ENCODE assay signal across 1 cellular context in the genomic region with DNA sequence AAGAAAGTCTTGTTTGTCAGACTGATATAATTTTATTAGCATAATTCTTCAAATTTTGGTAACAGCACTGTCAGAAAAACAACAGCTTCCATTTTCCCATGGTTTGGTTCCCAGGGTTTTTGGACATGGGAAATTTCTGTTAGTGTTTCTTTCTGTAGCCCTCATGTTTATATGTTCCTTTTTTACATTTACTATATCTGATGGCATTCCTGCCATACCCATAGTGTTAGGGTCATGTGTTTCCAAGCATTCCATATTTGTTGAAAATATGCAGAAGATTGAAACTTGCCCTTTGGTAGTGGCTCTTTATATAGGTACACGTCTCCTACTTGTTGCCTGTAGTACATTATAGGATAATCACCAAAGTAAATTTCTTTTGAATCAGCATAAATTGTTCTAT.
TF ChIP-seq lines count a peak whose summit lies in the region.

No MANE protein-coding gene starts in this region.

TF ChIP-seq in HepG2, 621 proteins besides CTCF, POLR2A, EP300 and RAD21 (continued from another document):
- TF ChIP-seq, protein P1, sequence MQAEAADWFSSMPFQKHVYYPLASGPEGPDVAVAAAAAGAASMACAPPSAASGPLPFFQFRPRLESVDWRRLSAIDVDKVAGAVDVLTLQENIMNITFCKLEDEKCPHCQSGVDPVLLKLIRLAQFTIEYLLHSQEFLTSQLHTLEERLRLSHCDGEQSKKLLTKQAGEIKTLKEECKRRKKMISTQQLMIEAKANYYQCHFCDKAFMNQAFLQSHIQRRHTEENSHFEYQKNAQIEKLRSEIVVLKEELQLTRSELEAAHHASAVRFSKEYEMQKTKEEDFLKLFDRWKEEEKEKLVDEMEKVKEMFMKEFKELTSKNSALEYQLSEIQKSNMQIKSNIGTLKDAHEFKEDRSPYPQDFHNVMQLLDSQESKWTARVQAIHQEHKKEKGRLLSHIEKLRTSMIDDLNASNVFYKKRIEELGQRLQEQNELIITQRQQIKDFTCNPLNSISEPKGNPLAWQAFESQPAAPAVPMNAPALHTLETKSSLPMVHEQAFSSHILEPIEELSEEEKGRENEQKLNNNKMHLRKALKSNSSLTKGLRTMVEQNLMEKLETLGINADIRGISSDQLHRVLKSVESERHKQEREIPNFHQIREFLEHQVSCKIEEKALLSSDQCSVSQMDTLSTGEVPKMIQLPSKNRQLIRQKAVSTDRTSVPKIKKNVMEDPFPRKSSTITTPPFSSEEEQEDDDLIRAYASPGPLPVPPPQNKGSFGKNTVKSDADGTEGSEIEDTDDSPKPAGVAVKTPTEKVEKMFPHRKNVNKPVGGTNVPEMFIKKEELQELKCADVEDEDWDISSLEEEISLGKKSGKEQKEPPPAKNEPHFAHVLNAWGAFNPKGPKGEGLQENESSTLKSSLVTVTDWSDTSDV (CRISPR knock-in tag; IDR thresholded peaks at IDR 0.05), result no peak
